ENCODE assay signal across 13 cellular contexts in genomic region chr15:57865294-57865693, GRCh38.
DNase-seq lines count a peak whose midpoint lies in the region; TF ChIP-seq lines count a peak whose summit lies in the region.
"Had no signal": no experiment of that assay in that cellular context is flagged by ENCODE, and none has a peak within 500 bp of the region (broad histone marks: within the 10 kb centered on the region; RNA-seq: fewer than 3 reads in every experiment).

No MANE protein-coding gene starts in this region.

- no peak overlapping the region for H3K27ac Mint-ChIP-seq in nephron
- H3K27ac Mint-ChIP-seq: T-helper 17 cell had no signal

- no peak overlapping the region for H3K4me3 Mint-ChIP-seq in nephron
- H3K4me3 Mint-ChIP-seq: T-helper 17 cell had no signal

- H3K27ac ChIP-seq in dorsolateral prefrontal cortex, result no peak overlapping the region

- peaks cover 15% of the 10 kb centered on the region for H3K27me3 Mint-ChIP-seq in nephron (ENCODE audit: low read depth)

- no peaks in the 10 kb centered on the region for H3K4me1 Mint-ChIP-seq in nephron

- no peaks in the 10 kb centered on the region for H3K36me3 Mint-ChIP-seq in nephron (ENCODE audit: low read depth)

- peak; percentile 70 for TF ChIP-seq CTCF in LNCAP (IDR thresholded peaks at IDR 0.05)
- peak in 37 of 56 donors; percentile 7 to 45 (median 25) for TF ChIP-seq CTCF in dorsolateral prefrontal cortex (IDR thresholded peaks at IDR 0.05 in 54 of 56, conservative IDR thresholded peaks at IDR 0.05 in 2 of 56; ENCODE audit: low read depth in 1 of 56, partially characterized antibody in 56 of 56)
- TF ChIP-seq CTCF in nephron (IDR thresholded peaks at IDR 0.05; ENCODE audit: unreplicated experiment in 3 of 3), result peak in 2 of 3 experiments; percentile 14 to 25

- peaks cover 0 to 26% (median 0%) of the 10 kb centered on the region in 45 donors for H3K27me3 ChIP-seq in dorsolateral prefrontal cortex

- DNase-seq in ELR (ENCODE audit: low read depth) (peak; percentile 26), dorsolateral prefrontal cortex (no peak), cerebellar cortex (ENCODE audit: low spot score) (no peak), NCI-H748 treated with DMSO at 0.1 percent for 48 hours (lab: John Stamatoyannopoulos, UW) (no peak), hypothalamus (lab: John Stamatoyannopoulos, UW) (no peak)
- DNase-seq in NK-92 treated with Interleukin-12 subunit alpha and Interleukin-12 subunit beta, amount 100 ng/mL, for 24 hours (lab: John Stamatoyannopoulos, UW), result no peak
- DNase-seq: activated T-cell treated with anti-CD3 and anti-CD28 coated beads for 4 hours; effector memory CD4-positive, alpha-beta T cell; NCI-H1694 treated with DMSO at 0.1 percent for 48 hours; stimulated activated CD4-positive, alpha-beta T cell treated with anti-CD3 and anti-CD28 coated beads, Interleukin-4, amount 100 ng/mL, for 24 hours; T-helper 17 cell had no signal

- H3K4me3 ChIP-seq in dorsolateral prefrontal cortex, result no peak overlapping the region

- intact Hi-C loops in dorsolateral prefrontal cortex (cut with DNase I), result loop anchor here in 1 of 2 donors (10.0 kb wide), 1 partner anchor 200 kb away; the partner anchor contains the start of gene ALDH1A2

- H3K9me3 Mint-ChIP-seq in nephron, result no peaks in the 10 kb centered on the region

Comparison
In these comparisons a context has a peak if more than half of its experiments do, and no peak if none do; other contexts are left out.
1. CTCF ChIP-seq: peak in every context shown above with its lines; median percentile 70 in LNCAP; 25 in dorsolateral prefrontal cortex; 20 in nephron.